Comparison of ENCODE assay signal across 9 cellular contexts in the genomic region with DNA sequence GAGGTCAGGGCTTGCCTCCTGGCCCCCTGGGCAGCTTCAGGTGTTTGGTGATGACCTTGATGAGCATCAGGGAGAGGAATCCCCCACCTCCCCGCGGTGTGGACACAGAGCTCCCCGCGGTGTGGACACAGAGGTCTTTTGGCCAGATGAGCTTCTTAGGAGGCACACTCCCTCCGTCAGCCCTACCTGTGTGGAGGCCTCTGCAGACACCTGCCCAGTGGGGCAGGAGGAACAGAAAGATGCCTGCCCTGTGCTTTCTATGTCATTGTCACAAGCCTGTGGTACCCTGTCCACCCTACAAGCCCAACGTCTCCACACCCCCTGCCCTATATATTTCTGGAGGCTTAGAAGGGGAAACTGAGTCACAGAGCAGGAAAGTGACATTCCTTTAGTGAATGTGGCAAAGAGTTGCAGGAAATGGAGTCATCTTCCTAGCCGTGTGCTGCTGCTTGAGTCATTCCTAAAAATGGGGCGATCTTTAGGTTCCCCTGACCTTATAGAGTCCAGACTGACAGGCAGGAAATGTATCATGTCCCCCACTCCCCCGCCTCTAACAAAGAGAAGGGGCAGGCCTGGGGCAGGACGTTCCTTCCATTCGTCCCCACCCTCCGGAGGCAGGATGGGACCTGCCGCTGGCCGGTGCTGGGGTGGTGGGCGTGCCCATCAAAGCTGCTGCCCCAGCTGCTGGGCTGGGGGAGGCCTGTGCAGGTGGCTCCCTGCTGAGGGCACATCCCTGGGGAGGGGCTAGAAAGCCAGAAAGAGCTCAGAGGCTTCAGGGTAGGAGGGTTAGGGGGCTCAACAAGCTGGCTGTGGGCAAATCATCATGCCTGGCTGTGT. TPM values are rescaled to one million over a fixed set of nuclear protein-coding genes. Genes with fewer than 3 reads are reported as not detected.
A peak's percentile ranks its signal among the peaks of the same experiment; 100 is the strongest.
DNase-seq lines count a peak whose midpoint lies in the region; ATAC-seq and TF ChIP-seq lines count a peak whose summit lies in the region.
"Had no signal": no experiment of that assay in that cellular context is flagged by ENCODE, and none has a peak within 500 bp of the region (broad histone marks: within the 10 kb centered on the region; RNA-seq: fewer than 3 reads in every experiment).

No MANE protein-coding gene starts in this region.

- H3K9me3 ChIP-seq in Karpas-422 (ENCODE audit: low read length) = no peaks in the 10 kb centered on the region
- H3K9me3 ChIP-seq in psoas muscle = no peaks in the 10 kb centered on the region

- TF ChIP-seq CTCF in psoas muscle (IDR thresholded peaks at IDR 0.05) = no peak

- 33 to 41% (median 37%) methylated on average over 15 of the region's 15 CpGs for WGBS in psoas muscle, 3 donors

- H3K36me3 Mint-ChIP-seq in effector memory CD8-positive, alpha-beta T cell (ENCODE audit: insufficient read depth) = no peaks in the 10 kb centered on the region

- no peaks in the 10 kb centered on the region for H3K9me2 ChIP-seq in Karpas-422 (replicated peaks; ENCODE audit: insufficient read depth, low read length)

- no peaks in the 10 kb centered on the region for H3K27me3 ChIP-seq in Karpas-422 (ENCODE audit: low read length)
- H3K27me3 ChIP-seq in psoas muscle (ENCODE audit: insufficient read depth in 3 of 3, low read length in 2 of 3) = peaks cover 0 to 31% (median 0%) of the 10 kb centered on the region in 3 donors

- peak overlapping the region; percentile 96 for H3K27ac ChIP-seq in Karpas-422 (ENCODE audit: low read length)
- H3K27ac ChIP-seq in psoas muscle = no peak overlapping the region
- H3K27ac ChIP-seq: 22Rv1 had no signal

- no peak overlapping the region for H3K27ac Mint-ChIP-seq in effector memory CD8-positive, alpha-beta T cell

- H3K4me3 Mint-ChIP-seq in effector memory CD8-positive, alpha-beta T cell = peak overlapping the region; percentile 41 to 44

- H3K9ac ChIP-seq in Karpas-422 (ENCODE audit: low read length) = peak overlapping the region; percentile 64

- peak overlapping the region; percentile 91 for H3K4me2 ChIP-seq in Karpas-422 (ENCODE audit: low read depth, low read length, poor library complexity, severe bottlenecking)

- intact Hi-C loops in psoas muscle (cut with DNase I) = no loop called here

- H2AFZ ChIP-seq in Karpas-422 (ENCODE audit: low read length) = no peak overlapping the region

- no peaks in the 10 kb centered on the region for H3K9me3 Mint-ChIP-seq in effector memory CD8-positive, alpha-beta T cell

- no peak for ATAC-seq in effector memory CD8-positive, alpha-beta T cell (replicated peaks)
- peak in 1 of 4 donors; percentile 23 for ATAC-seq in psoas muscle
- no peak for ATAC-seq in HG02678 (IDR thresholded peaks at IDR 0.05; ENCODE audit: unreplicated experiment)

- peak; percentile 46 for DNase-seq in DMS 273 (lab: John Stamatoyannopoulos, UW; ENCODE audit: unreplicated experiment)
- no peak for DNase-seq in DMS 273 treated with DMSO at 0.1 percent for 48 hours (lab: John Stamatoyannopoulos, UW)
- DNase-seq in Karpas-422 = peak; percentile 59
- DNase-seq in effector memory CD8-positive, alpha-beta T cell = no peak
- no peak for DNase-seq in psoas muscle
- no peak for DNase-seq in NCI-H748 treated with DMSO at 0.1 percent for 48 hours (lab: John Stamatoyannopoulos, UW)
- no peak for DNase-seq in mucosa of gallbladder (ENCODE audit: low spot score)

- peaks cover 15% of the 10 kb centered on the region; the same call in 1 of the 2 replicates for H4K20me1 ChIP-seq in Karpas-422 (ENCODE audit: insufficient read depth, low read depth, low read length)

- no peaks in the 10 kb centered on the region for H3K79me2 ChIP-seq in Karpas-422 (ENCODE audit: low read length)

- peaks cover 7 to 10% of the 10 kb centered on the region in 2 donors for H3K4me1 Mint-ChIP-seq in effector memory CD8-positive, alpha-beta T cell (ENCODE audit: low read depth in 2 of 2)

- H3K27me3 Mint-ChIP-seq in effector memory CD8-positive, alpha-beta T cell = peaks cover 37 to 58% of the 10 kb centered on the region in 2 donors

- H3K4me1 ChIP-seq in Karpas-422 (ENCODE audit: low read length) (peaks cover 85% of the 10 kb centered on the region), psoas muscle (peaks cover 11% of the 10 kb centered on the region)

- peak overlapping the region; percentile 64 for H3K4me3 ChIP-seq in Karpas-422 (ENCODE audit: low read length)
- H3K4me3 ChIP-seq in psoas muscle = peak overlapping the region; percentile 68

- no peaks in the 10 kb centered on the region for H3K36me3 ChIP-seq in Karpas-422 (ENCODE audit: insufficient read depth, low read length)
- no peaks in the 10 kb centered on the region for H3K36me3 ChIP-seq in psoas muscle (ENCODE audit: insufficient read depth in 1 of 2, low read depth in 1 of 2)

RNA-seq across cellular contexts. Expression of gene C16orf74, which starts 1.0 kb away (rescaled TPM):
- 13.3 and 24.5 TPM in 2 replicates for total RNA-seq in Karpas-422 (2014; rRNA removed; shearing (Covaris generic); ENCODE audit: low replicate concordance)
- total RNA-seq in psoas muscle (under 1 TPM in 2 of 4 donors, not detected in 2; 0.21 to 0.75 TPM), mucosa of gallbladder (0.83 TPM)
- 1 to 10 TPM in 1 of 3 donors, under 1 TPM in 2; 0.13 to 3.8 (median 0.24) TPM for polyA plus RNA-seq in psoas muscle

RNA-seq across cellular contexts. Expression of gene EMC8, which starts 47.5 kb away (rescaled TPM):
- total RNA-seq in Karpas-422 (2014; rRNA removed; shearing (Covaris generic); ENCODE audit: low replicate concordance) = 24.2 and 76.8 TPM in 2 replicates
- total RNA-seq in psoas muscle = 10 to 100 TPM; 17.2 to 32.9 (median 21.2) TPM
- polyA plus RNA-seq in psoas muscle = 10 to 100 TPM; 16.4 to 41.6 (median 35.9) TPM
- 21.4 TPM for total RNA-seq in mucosa of gallbladder

RNA-seq across cellular contexts. Expression of gene COX4I1, which starts 47.6 kb away (rescaled TPM):
- total RNA-seq in Karpas-422 (2014; rRNA removed; shearing (Covaris generic); ENCODE audit: low replicate concordance) = 417 and 584 TPM in 2 replicates
- 1,000 to 10,000 TPM in 1 of 4 donors, 100 to 1,000 TPM in 3; 627 to 1,031 (median 770) TPM for total RNA-seq in psoas muscle
- 1,000 to 10,000 TPM; 1,066 to 1,800 (median 1,530) TPM for polyA plus RNA-seq in psoas muscle
- 571 TPM for total RNA-seq in mucosa of gallbladder

Comparison
In these comparisons a context has a peak if more than half of its experiments do, and no peak if none do; other contexts are left out.
1. DNase-seq: peak in DMS 273 (single experiment) and Karpas-422 (single experiment); none in DMS 273 treated with DMSO at 0.1 percent for 48 hours (single experiment), effector memory CD8-positive, alpha-beta T cell (0 of 3), psoas muscle (0 of 2), NCI-H748 treated with DMSO at 0.1 percent for 48 hours (single experiment) and mucosa of gallbladder (single experiment).